In the genomic region with DNA sequence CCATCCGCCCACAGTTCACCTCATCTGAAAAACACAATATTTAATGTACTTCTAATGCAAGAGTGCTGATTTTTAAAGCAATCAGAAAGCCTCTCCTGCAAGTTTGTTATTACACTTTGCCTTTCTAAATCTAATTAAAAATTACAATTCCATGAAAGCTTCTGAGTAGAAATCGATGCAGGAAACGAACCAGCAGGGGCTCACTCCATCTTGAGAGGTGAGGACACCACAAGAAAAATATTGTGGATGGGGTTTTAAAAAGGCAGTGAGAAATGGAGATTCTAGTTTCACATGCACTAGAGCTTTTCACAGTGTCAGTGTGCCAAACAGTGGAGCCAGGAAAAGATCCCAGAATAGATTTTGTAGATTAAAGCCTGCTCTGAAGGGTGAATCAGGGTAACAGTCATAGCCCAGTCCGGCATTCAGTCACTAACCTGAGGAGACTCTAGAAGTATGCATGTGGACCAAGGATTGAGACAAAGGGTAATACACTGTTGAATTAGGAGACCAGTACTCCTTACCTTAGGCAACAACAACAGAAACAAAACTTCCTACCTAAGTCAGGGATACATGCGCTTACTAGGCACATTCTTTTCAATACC, we compare ENCODE assay signal across 3 cellular contexts.
TF ChIP-seq lines count a peak whose summit lies in the region.

No MANE protein-coding gene starts in this region.

TF ChIP-seq in HCT116, 20 proteins besides CTCF, POLR2A, EP300 and RAD21:
- TF ChIP-seq SRF (IDR thresholded peaks at IDR 0.05; ENCODE audit: low read depth) (no peak), ZNF274 (IDR thresholded peaks at IDR 0.05; ENCODE audit: low read depth, low read length) (no peak), ELF1 (IDR thresholded peaks at IDR 0.05; ENCODE audit: borderline replicate concordance, low read depth) (no peak), CBX3 (IDR thresholded peaks at IDR 0.05; ENCODE audit: low read depth) (no peak), SP1 (IDR thresholded peaks at IDR 0.05; ENCODE audit: low read depth) (no peak), SIN3A (IDR thresholded peaks at IDR 0.05; ENCODE audit: low read depth) (no peak), TCF7L2 (IDR thresholded peaks at IDR 0.05; ENCODE audit: borderline replicate concordance, extremely low read depth, insufficient read depth, insufficient read length) (no peak), ZFX (IDR thresholded peaks at IDR 0.05) (no peak), EGR1 (IDR thresholded peaks at IDR 0.05; ENCODE audit: low read depth) (no peak), YY1 (IDR thresholded peaks at IDR 0.05; ENCODE audit: extremely low read depth, insufficient replicate concordance, low read depth, low read length) (no peak)

TF ChIP-seq in SK-N-SH treated with all-trans-retinoic acid at 6 μM for 48 hours, 23 proteins besides CTCF, POLR2A, EP300 and RAD21:
- TF ChIP-seq RARB (CRISPR knock-in tag; IDR thresholded peaks at IDR 0.05) (no peak), ESRRG (CRISPR knock-in tag; IDR thresholded peaks at IDR 0.05) (no peak), ZNF70 (CRISPR knock-in tag; IDR thresholded peaks at IDR 0.05) (no peak), TCF4 (CRISPR knock-in tag; IDR thresholded peaks at IDR 0.05; ENCODE audit: borderline replicate concordance) (no peak), CSDC2 (CRISPR knock-in tag; IDR thresholded peaks at IDR 0.05) (no peak), GLIS3 (CRISPR knock-in tag; IDR thresholded peaks at IDR 0.05) (no peak), SNAI2 (CRISPR knock-in tag; IDR thresholded peaks at IDR 0.05) (no peak), ZFP3 (CRISPR knock-in tag; IDR thresholded peaks at IDR 0.05) (no peak), BACH2 (CRISPR knock-in tag; IDR thresholded peaks at IDR 0.05; ENCODE audit: borderline replicate concordance) (no peak)
- TF ChIP-seq, protein P1, sequence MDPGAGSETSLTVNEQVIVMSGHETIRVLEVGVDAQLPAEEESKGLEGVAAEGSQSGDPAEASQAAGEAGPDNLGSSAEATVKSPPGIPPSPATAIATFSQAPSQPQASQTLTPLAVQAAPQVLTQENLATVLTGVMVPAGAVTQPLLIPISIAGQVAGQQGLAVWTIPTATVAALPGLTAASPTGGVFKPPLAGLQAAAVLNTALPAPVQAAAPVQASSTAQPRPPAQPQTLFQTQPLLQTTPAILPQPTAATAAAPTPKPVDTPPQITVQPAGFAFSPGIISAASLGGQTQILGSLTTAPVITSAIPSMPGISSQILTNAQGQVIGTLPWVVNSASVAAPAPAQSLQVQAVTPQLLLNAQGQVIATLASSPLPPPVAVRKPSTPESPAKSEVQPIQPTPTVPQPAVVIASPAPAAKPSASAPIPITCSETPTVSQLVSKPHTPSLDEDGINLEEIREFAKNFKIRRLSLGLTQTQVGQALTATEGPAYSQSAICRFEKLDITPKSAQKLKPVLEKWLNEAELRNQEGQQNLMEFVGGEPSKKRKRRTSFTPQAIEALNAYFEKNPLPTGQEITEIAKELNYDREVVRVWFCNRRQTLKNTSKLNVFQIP (CRISPR knock-in tag; IDR thresholded peaks at IDR 0.05; ENCODE audit: borderline replicate concordance, low read depth), result no peak
- TF ChIP-seq, protein P2, sequence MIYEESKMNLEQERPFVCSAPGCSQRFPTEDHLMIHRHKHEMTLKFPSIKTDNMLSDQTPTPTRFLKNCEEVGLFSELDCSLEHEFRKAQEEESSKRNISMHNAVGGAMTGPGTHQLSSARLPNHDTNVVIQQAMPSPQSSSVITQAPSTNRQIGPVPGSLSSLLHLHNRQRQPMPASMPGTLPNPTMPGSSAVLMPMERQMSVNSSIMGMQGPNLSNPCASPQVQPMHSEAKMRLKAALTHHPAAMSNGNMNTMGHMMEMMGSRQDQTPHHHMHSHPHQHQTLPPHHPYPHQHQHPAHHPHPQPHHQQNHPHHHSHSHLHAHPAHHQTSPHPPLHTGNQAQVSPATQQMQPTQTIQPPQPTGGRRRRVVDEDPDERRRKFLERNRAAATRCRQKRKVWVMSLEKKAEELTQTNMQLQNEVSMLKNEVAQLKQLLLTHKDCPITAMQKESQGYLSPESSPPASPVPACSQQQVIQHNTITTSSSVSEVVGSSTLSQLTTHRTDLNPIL (CRISPR knock-in tag; IDR thresholded peaks at IDR 0.05; ENCODE audit: low read depth), result no peak
- TF ChIP-seq, protein P3, sequence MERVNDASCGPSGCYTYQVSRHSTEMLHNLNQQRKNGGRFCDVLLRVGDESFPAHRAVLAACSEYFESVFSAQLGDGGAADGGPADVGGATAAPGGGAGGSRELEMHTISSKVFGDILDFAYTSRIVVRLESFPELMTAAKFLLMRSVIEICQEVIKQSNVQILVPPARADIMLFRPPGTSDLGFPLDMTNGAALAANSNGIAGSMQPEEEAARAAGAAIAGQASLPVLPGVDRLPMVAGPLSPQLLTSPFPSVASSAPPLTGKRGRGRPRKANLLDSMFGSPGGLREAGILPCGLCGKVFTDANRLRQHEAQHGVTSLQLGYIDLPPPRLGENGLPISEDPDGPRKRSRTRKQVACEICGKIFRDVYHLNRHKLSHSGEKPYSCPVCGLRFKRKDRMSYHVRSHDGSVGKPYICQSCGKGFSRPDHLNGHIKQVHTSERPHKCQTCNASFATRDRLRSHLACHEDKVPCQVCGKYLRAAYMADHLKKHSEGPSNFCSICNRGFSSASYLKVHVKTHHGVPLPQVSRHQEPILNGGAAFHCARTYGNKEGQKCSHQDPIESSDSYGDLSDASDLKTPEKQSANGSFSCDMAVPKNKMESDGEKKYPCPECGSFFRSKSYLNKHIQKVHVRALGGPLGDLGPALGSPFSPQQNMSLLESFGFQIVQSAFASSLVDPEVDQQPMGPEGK (CRISPR knock-in tag; IDR thresholded peaks at IDR 0.05; ENCODE audit: borderline replicate concordance), result no peak

TF ChIP-seq in H1, 55 proteins besides CTCF, POLR2A, EP300 and RAD21:
- no peak for TF ChIP-seq TAF1 (IDR thresholded peaks at IDR 0.05; ENCODE audit: low read depth, low read length)
- no peak for TF ChIP-seq SIN3A (conservative IDR thresholded peaks at IDR 0.05 in 1 of 2, IDR thresholded peaks at IDR 0.05 in 1 of 2; ENCODE audit: low read depth in 1 of 2, low read length in 2 of 2)
- no peak for TF ChIP-seq JUND (IDR thresholded peaks at IDR 0.05; ENCODE audit: low read length)
- TF ChIP-seq EGR1 (IDR thresholded peaks at IDR 0.05; ENCODE audit: borderline replicate concordance, low read depth, low read length), result no peak
- TF ChIP-seq, protein P4, sequence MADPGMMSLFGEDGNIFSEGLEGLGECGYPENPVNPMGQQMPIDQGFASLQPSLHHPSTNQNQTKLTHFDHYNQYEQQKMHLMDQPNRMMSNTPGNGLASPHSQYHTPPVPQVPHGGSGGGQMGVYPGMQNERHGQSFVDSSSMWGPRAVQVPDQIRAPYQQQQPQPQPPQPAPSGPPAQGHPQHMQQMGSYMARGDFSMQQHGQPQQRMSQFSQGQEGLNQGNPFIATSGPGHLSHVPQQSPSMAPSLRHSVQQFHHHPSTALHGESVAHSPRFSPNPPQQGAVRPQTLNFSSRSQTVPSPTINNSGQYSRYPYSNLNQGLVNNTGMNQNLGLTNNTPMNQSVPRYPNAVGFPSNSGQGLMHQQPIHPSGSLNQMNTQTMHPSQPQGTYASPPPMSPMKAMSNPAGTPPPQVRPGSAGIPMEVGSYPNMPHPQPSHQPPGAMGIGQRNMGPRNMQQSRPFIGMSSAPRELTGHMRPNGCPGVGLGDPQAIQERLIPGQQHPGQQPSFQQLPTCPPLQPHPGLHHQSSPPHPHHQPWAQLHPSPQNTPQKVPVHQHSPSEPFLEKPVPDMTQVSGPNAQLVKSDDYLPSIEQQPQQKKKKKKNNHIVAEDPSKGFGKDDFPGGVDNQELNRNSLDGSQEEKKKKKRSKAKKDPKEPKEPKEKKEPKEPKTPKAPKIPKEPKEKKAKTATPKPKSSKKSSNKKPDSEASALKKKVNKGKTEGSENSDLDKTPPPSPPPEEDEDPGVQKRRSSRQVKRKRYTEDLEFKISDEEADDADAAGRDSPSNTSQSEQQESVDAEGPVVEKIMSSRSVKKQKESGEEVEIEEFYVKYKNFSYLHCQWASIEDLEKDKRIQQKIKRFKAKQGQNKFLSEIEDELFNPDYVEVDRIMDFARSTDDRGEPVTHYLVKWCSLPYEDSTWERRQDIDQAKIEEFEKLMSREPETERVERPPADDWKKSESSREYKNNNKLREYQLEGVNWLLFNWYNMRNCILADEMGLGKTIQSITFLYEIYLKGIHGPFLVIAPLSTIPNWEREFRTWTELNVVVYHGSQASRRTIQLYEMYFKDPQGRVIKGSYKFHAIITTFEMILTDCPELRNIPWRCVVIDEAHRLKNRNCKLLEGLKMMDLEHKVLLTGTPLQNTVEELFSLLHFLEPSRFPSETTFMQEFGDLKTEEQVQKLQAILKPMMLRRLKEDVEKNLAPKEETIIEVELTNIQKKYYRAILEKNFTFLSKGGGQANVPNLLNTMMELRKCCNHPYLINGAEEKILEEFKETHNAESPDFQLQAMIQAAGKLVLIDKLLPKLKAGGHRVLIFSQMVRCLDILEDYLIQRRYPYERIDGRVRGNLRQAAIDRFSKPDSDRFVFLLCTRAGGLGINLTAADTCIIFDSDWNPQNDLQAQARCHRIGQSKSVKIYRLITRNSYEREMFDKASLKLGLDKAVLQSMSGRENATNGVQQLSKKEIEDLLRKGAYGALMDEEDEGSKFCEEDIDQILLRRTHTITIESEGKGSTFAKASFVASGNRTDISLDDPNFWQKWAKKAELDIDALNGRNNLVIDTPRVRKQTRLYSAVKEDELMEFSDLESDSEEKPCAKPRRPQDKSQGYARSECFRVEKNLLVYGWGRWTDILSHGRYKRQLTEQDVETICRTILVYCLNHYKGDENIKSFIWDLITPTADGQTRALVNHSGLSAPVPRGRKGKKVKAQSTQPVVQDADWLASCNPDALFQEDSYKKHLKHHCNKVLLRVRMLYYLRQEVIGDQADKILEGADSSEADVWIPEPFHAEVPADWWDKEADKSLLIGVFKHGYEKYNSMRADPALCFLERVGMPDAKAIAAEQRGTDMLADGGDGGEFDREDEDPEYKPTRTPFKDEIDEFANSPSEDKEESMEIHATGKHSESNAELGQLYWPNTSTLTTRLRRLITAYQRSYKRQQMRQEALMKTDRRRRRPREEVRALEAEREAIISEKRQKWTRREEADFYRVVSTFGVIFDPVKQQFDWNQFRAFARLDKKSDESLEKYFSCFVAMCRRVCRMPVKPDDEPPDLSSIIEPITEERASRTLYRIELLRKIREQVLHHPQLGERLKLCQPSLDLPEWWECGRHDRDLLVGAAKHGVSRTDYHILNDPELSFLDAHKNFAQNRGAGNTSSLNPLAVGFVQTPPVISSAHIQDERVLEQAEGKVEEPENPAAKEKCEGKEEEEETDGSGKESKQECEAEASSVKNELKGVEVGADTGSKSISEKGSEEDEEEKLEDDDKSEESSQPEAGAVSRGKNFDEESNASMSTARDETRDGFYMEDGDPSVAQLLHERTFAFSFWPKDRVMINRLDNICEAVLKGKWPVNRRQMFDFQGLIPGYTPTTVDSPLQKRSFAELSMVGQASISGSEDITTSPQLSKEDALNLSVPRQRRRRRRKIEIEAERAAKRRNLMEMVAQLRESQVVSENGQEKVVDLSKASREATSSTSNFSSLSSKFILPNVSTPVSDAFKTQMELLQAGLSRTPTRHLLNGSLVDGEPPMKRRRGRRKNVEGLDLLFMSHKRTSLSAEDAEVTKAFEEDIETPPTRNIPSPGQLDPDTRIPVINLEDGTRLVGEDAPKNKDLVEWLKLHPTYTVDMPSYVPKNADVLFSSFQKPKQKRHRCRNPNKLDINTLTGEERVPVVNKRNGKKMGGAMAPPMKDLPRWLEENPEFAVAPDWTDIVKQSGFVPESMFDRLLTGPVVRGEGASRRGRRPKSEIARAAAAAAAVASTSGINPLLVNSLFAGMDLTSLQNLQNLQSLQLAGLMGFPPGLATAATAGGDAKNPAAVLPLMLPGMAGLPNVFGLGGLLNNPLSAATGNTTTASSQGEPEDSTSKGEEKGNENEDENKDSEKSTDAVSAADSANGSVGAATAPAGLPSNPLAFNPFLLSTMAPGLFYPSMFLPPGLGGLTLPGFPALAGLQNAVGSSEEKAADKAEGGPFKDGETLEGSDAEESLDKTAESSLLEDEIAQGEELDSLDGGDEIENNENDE (IDR thresholded peaks at IDR 0.05; ENCODE audit: insufficient replicate concordance, low read length), result no peak
- no peak for TF ChIP-seq YY1 (IDR thresholded peaks at IDR 0.05; ENCODE audit: low read depth, low read length)
- TF ChIP-seq SAP30 (IDR thresholded peaks at IDR 0.05; ENCODE audit: insufficient read depth, insufficient replicate concordance, low read length), result no peak
- TF ChIP-seq RXRA (IDR thresholded peaks at IDR 0.05; ENCODE audit: insufficient read depth, low read depth, low read length), result no peak
- no peak for TF ChIP-seq SUZ12 (IDR thresholded peaks at IDR 0.05; ENCODE audit: low read length)
- no peak for TF ChIP-seq CHD1 (IDR thresholded peaks at IDR 0.05; ENCODE audit: low read depth, low read length)
- no peak for TF ChIP-seq BRCA1 (IDR thresholded peaks at IDR 0.05; ENCODE audit: low read depth, low read length)
- no peak for TF ChIP-seq CREB1 (IDR thresholded peaks at IDR 0.05)
- no peak for TF ChIP-seq KDM5A (IDR thresholded peaks at IDR 0.05; ENCODE audit: low read length)
- TF ChIP-seq SRF (IDR thresholded peaks at IDR 0.05; ENCODE audit: low read depth, low read length), result no peak
- no peak for TF ChIP-seq NANOG (IDR thresholded peaks at IDR 0.05; ENCODE audit: insufficient read depth, low read depth, low read length, poor library complexity, severe bottlenecking)
- TF ChIP-seq, protein P5, sequence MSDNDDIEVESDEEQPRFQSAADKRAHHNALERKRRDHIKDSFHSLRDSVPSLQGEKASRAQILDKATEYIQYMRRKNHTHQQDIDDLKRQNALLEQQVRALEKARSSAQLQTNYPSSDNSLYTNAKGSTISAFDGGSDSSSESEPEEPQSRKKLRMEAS (IDR thresholded peaks at IDR 0.05), result no peak
- no peak for TF ChIP-seq HDAC6 (IDR thresholded peaks at IDR 0.05; ENCODE audit: low read depth, low read length)
